ENCODE assay signal across 22 cellular contexts in genomic region chr1:33118274-33118673, GRCh38.
"Had no signal": no experiment of that assay in that cellular context is flagged by ENCODE, and none has a peak within 500 bp of the region (broad histone marks: within the 10 kb centered on the region; RNA-seq: fewer than 3 reads in every experiment).

No MANE protein-coding gene starts in this region.

- H3K4me1 Mint-ChIP-seq: activated naive CD4-positive, alpha-beta T cell treated with anti-CD3 and anti-CD28 coated beads, Interleukin-2, amount 10 ng/mL, durations not matched to agents 7 days and 5 days had no signal

- H3K27ac ChIP-seq: coronary artery, right atrium auricular region, SJSA1, skin epidermis, suprapubic skin had no signal

- DNase-seq: activated naive CD4-positive, alpha-beta T cell treated with anti-CD3 and anti-CD28 coated beads, Interleukin-2, amount 10 ng/mL, durations not matched to agents 7 days and 5 days; activated T-cell treated with anti-CD3 and anti-CD28 coated beads for 4 hours; amniotic stem cell; central memory CD4-positive, alpha-beta T cell; effector CD8-positive, alpha-beta T cell; foreskin fibroblast; hypothalamus; kidney; left ventricle myocardium superior; mesenchymal stem cell; naive thymus-derived CD8-positive, alpha-beta T cell; occipital lobe; stimulated activated CD4-positive, alpha-beta T cell treated with anti-CD3 and anti-CD28 coated beads, Interleukin-15, amount 100 ng/mL, for 24 hours; stimulated activated CD4-positive, alpha-beta T cell treated with anti-CD3 and anti-CD28 coated beads, Interleukin-4, amount 100 ng/mL, for 1 hour; stimulated activated naive CD4-positive, alpha-beta T cell treated with Interleukin-2 at 50 U/mL for 16 hours; T1000 had no signal

- H3K9me3 ChIP-seq: right atrium auricular region, SJSA1, suprapubic skin had no signal

- H3K4me1 ChIP-seq: right atrium auricular region had no signal

- H3K36me3 ChIP-seq: right atrium auricular region, SJSA1, suprapubic skin had no signal

- H3K9me3 Mint-ChIP-seq: activated naive CD4-positive, alpha-beta T cell treated with anti-CD3 and anti-CD28 coated beads, Interleukin-2, amount 10 ng/mL, durations not matched to agents 7 days and 5 days; naive thymus-derived CD8-positive, alpha-beta T cell had no signal

- H3K4me3 ChIP-seq: coronary artery, right atrium auricular region, SJSA1, skin epidermis, suprapubic skin had no signal

- H3K4me3 Mint-ChIP-seq: activated naive CD4-positive, alpha-beta T cell treated with anti-CD3 and anti-CD28 coated beads, Interleukin-2, amount 10 ng/mL, durations not matched to agents 7 days and 5 days; naive thymus-derived CD8-positive, alpha-beta T cell had no signal

- H3K27ac Mint-ChIP-seq: activated naive CD4-positive, alpha-beta T cell treated with anti-CD3 and anti-CD28 coated beads, Interleukin-2, amount 10 ng/mL, durations not matched to agents 7 days and 5 days; progenitor cell of endocrine pancreas had no signal

- H3K36me3 Mint-ChIP-seq: activated naive CD4-positive, alpha-beta T cell treated with anti-CD3 and anti-CD28 coated beads, Interleukin-2, amount 10 ng/mL, durations not matched to agents 7 days and 5 days had no signal

- ATAC-seq: left ventricle myocardium superior; naive thymus-derived CD8-positive, alpha-beta T cell had no signal

- H3K27me3 Mint-ChIP-seq: naive thymus-derived CD8-positive, alpha-beta T cell had no signal

- H3K27me3 ChIP-seq: right atrium auricular region, SJSA1, suprapubic skin had no signal
